ENCODE assay signal across 10 cellular contexts in genomic region chr19:40608957-40609356, GRCh38. TPM values are rescaled to one million over a fixed set of nuclear protein-coding genes. Genes with fewer than 3 reads are reported as not detected.
A peak's percentile ranks its signal among the peaks of the same experiment; 100 is the strongest.
DNase-seq lines count a peak whose midpoint lies in the region; ATAC-seq, FAIRE-seq and TF ChIP-seq lines count a peak whose summit lies in the region.
"Had no signal": no experiment of that assay in that cellular context is flagged by ENCODE, and none has a peak within 500 bp of the region (broad histone marks: within the 10 kb centered on the region; RNA-seq: fewer than 3 reads in every experiment).

No MANE protein-coding gene starts in this region.

- H3K4me3 ChIP-seq in AG04449 (ENCODE audit: low read depth, low read length): peak overlapping the region; percentile 54; the same call in 1 of the 2 replicates
- H3K4me3 ChIP-seq in astrocyte (ENCODE audit: insufficient read depth, low read depth, low read length): no peak overlapping the region

- H3K27ac ChIP-seq in astrocyte (ENCODE audit: low read depth, low read length): no peak overlapping the region

- H3K4me1 Mint-ChIP-seq in HFFc6 (ENCODE audit: low read depth) (peaks cover 21% of the 10 kb centered on the region), astrocyte (ENCODE audit: low read depth, unreplicated experiment) (peaks cover 9% of the 10 kb centered on the region), naive B cell (peaks cover 52 to 80% (median 66%) of the 10 kb centered on the region in 3 donors)

- no peaks in the 10 kb centered on the region for H3K36me3 Mint-ChIP-seq in HFFc6 (ENCODE audit: low read depth)
- H3K36me3 Mint-ChIP-seq in astrocyte (ENCODE audit: low read depth, unreplicated experiment): no peaks in the 10 kb centered on the region
- H3K36me3 Mint-ChIP-seq in naive B cell: no peaks in the 10 kb centered on the region

- no peak for TF ChIP-seq CTCF in AG04449 (IDR thresholded peaks at IDR 0.05; ENCODE audit: insufficient read depth, low read length, missing control alignments)
- no peak for TF ChIP-seq CTCF in HFFc6 (IDR thresholded peaks at IDR 0.05)
- TF ChIP-seq CTCF in astrocyte (IDR thresholded peaks at IDR 0.05; ENCODE audit: insufficient read depth, low read depth, low read length): no peak

- H3K27ac Mint-ChIP-seq in HFFc6 (no peak overlapping the region), astrocyte (ENCODE audit: unreplicated experiment) (no peak overlapping the region), naive B cell (peak overlapping the region in 4 of 6 donors; percentile 32 to 100 (median 93))

- H3K36me3 ChIP-seq in astrocyte (ENCODE audit: insufficient read depth, low read length): no peaks in the 10 kb centered on the region
- H3K36me3 ChIP-seq: pancreas had no signal

- H3K4me1 ChIP-seq in astrocyte (ENCODE audit: insufficient read depth, low read length): peaks cover 38% of the 10 kb centered on the region

- H3K79me2 ChIP-seq in astrocyte (ENCODE audit: insufficient read depth, low read length): no peaks in the 10 kb centered on the region

- DNase-seq in AG04449 (ENCODE audit: low read depth, low spot score): no peak
- no peak for DNase-seq in HFFc6
- no peak for DNase-seq in astrocyte (ENCODE audit: low read depth)
- no peak for DNase-seq in naive B cell
- DNase-seq in Kasumi-1 (lab: John Stamatoyannopoulos, UW): no peak
- no peak for DNase-seq in activated CD4-positive, CD25-positive, alpha-beta regulatory T cell treated with anti-CD3 and anti-CD28 coated beads, Interleukin-2, amount 50 U/mL, for 72 hours
- no peak for DNase-seq in DMS 273 treated with DMSO at 0.1 percent for 48 hours (lab: John Stamatoyannopoulos, UW)
- DNase-seq: amygdala had no signal

- H3K4me3 Mint-ChIP-seq in HFFc6 (peak overlapping the region; percentile 10; the same call in 1 of the 2 replicates), astrocyte (ENCODE audit: unreplicated experiment) (peak overlapping the region; percentile 77), naive B cell (peak overlapping the region; percentile 79 to 93 (median 88))

- POLR2A ChIA-PET in AG04449 (lab: Yijun Ruan, JAX): no interaction called here

- no peak for ATAC-seq in naive B cell (ENCODE audit: low read depth in 2 of 2)
- ATAC-seq in GM18858 (IDR thresholded peaks at IDR 0.05; ENCODE audit: unreplicated experiment): no peak

- no peaks in the 10 kb centered on the region for H3K9me3 ChIP-seq in astrocyte (ENCODE audit: insufficient read depth, low read depth, low read length)
- H3K9me3 ChIP-seq: pancreas had no signal

- H4K20me1 ChIP-seq in astrocyte (ENCODE audit: insufficient read depth, low read length): no peaks in the 10 kb centered on the region

- CTCF ChIA-PET in AG04449 (lab: Yijun Ruan, JAX): interaction anchor here (1.2 to 6.9 kb wide), 4 partner anchors 10 to 304 kb away, joined by 4 to 63 read pairs (median 8); no protein-coding TSS in a partner anchor

- H3K9ac ChIP-seq in astrocyte (ENCODE audit: low read length): no peak overlapping the region

- H3K4me2 ChIP-seq in astrocyte (ENCODE audit: low read length): peak overlapping the region; percentile 84

- FAIRE-seq in astrocyte (lab: Jason Lieb, UNC): no peak
- FAIRE-seq: pancreas had no signal

- H2AFZ ChIP-seq in astrocyte (ENCODE audit: low read depth, low read length): no peak overlapping the region

- peaks cover 2% of the 10 kb centered on the region for H3K27me3 Mint-ChIP-seq in HFFc6 (ENCODE audit: insufficient read depth)
- peaks cover 49% of the 10 kb centered on the region for H3K27me3 Mint-ChIP-seq in astrocyte (ENCODE audit: low read depth, unreplicated experiment)
- peaks cover 0 to 12% (median 0%) of the 10 kb centered on the region in 3 donors for H3K27me3 Mint-ChIP-seq in naive B cell

- H3K27me3 ChIP-seq in astrocyte (ENCODE audit: insufficient read depth, low read length): no peaks in the 10 kb centered on the region
- H3K27me3 ChIP-seq: pancreas had no signal

- H3K9me3 Mint-ChIP-seq in HFFc6: no peaks in the 10 kb centered on the region
- no peaks in the 10 kb centered on the region for H3K9me3 Mint-ChIP-seq in astrocyte (ENCODE audit: unreplicated experiment)
- peaks cover 0 to 3% (median 0%) of the 10 kb centered on the region in 7 donors for H3K9me3 Mint-ChIP-seq in naive B cell

RNA-seq across cellular contexts. Expression of gene LTBP4, which starts 7.8 kb away (rescaled TPM):
- total RNA-seq in HFFc6 (2021; fragmentation: NEBNext Ultra II Directional; extraction: Animal tissue kit (Norgen Biotek cat#: 25700)): 10 to 100 TPM; 36.6 to 54.9 (median 51.4) TPM
- 46.9 and 63.5 TPM in 2 replicates for total RNA-seq in astrocyte
- 10 to 100 TPM in 5 of 6 donors, 1 to 10 TPM in 1; 9.6 to 18.1 (median 14.5) TPM for polyA plus RNA-seq in naive B cell (ENCODE audit: low read depth in 6 of 6)

RNA-seq across cellular contexts. Expression of gene SHKBP1, which starts 32.3 kb away (rescaled TPM):
- 10 to 100 TPM; 58.5 to 95.2 (median 83.0) TPM for total RNA-seq in HFFc6 (2021; fragmentation: NEBNext Ultra II Directional; extraction: Animal tissue kit (Norgen Biotek cat#: 25700))
- 56.3 and 60.4 TPM in 2 replicates for total RNA-seq in astrocyte
- polyA plus RNA-seq in naive B cell (ENCODE audit: low read depth in 6 of 6): 100 to 1,000 TPM; 125 to 196 (median 152) TPM

Comparison
In these comparisons a context has a peak if more than half of its experiments do, and no peak if none do; other contexts are left out.
1. H3K27ac Mint-ChIP-seq: peak in naive B cell (4 of 6); none in HFFc6 (single experiment) and astrocyte (single experiment).
2. H3K4me3 Mint-ChIP-seq: peak in every context shown above with its lines; median percentile 88 in naive B cell; 77 in astrocyte; 10 in HFFc6.